8 cellular contexts compared by ENCODE assay signal in the genomic region with DNA sequence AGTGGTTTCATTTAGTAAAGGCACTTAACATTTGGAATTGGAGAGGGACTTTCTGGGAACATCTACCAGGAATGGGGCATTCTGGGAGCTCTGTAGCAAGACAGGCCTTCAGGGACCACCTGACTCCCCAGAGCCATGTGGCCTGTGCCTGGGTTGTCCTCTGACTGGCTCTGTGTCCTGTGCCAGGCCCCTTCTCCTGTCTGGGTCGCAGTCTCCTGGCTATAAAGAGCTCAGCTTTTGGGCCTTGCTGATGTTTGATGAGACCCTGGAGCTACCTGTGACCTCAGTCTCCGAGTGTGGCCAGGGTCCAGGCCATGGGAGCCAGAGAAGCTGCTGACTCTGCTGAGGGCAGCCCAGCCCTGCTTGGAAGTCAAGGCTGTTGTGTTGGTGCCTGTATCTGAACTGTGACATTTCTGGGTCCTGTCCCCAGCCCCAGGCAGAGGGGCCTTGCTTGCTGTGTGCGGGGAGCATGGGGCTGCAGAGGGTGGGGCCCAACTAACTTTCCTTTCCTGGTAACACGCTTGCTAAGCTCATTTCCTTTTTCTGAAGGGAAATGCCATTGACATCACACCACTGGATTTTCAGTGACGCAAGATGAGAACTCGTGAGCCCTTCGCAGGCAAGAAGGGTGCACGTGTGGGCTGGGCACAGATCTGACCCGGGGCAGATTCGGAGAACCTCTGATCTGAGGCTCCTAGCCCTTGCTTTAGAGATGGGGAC. TPM values are rescaled to one million over a fixed set of nuclear protein-coding genes. Genes with fewer than 3 reads are reported as not detected.
DNase-seq lines count a peak whose midpoint lies in the region; ATAC-seq, FAIRE-seq and TF ChIP-seq lines count a peak whose summit lies in the region.

No MANE protein-coding gene starts in this region.

- H3K9me3 Mint-ChIP-seq in activated CD4-positive, alpha-beta T cell treated with anti-CD3 and anti-CD28 coated beads, Interleukin-2, amount 10 ng/mL, durations not matched to agents 24 days and 14 days, result peaks cover 16% of the 10 kb centered on the region

- peaks cover 11% of the 10 kb centered on the region for H3K36me3 Mint-ChIP-seq in activated CD4-positive, alpha-beta T cell treated with anti-CD3 and anti-CD28 coated beads, Interleukin-2, amount 10 ng/mL, durations not matched to agents 24 days and 14 days (ENCODE audit: low read depth)

- H3K4me1 Mint-ChIP-seq in activated CD4-positive, alpha-beta T cell treated with anti-CD3 and anti-CD28 coated beads, Interleukin-2, amount 10 ng/mL, durations not matched to agents 24 days and 14 days, result peaks cover 45% of the 10 kb centered on the region

- no peaks in the 10 kb centered on the region for H3K27me3 Mint-ChIP-seq in activated CD4-positive, alpha-beta T cell treated with anti-CD3 and anti-CD28 coated beads, Interleukin-2, amount 10 ng/mL, durations not matched to agents 24 days and 14 days

- intact Hi-C loops in activated CD4-positive, alpha-beta T cell treated with anti-CD3 and anti-CD28 coated beads, Interleukin-2, amount 10 ng/mL, durations not matched to agents 24 days and 14 days (cut with micrococcal nuclease), result no loop called here

- peaks cover 1% of the 10 kb centered on the region; the same call in 1 of the 2 replicates for H3K27me3 ChIP-seq in GM06990 (replicated peaks; ENCODE audit: control insufficient read depth, insufficient read depth, low read length)

- TF ChIP-seq CTCF in GM06990 (IDR thresholded peaks at IDR 0.05; ENCODE audit: insufficient read depth, low read length, poor library complexity, severe bottlenecking), result no peak
- no peak for TF ChIP-seq CTCF in foreskin fibroblast (IDR thresholded peaks at IDR 0.05; ENCODE audit: low read depth, low read length)
- TF ChIP-seq CTCF in D721Med (IDR thresholded peaks at IDR 0.05; ENCODE audit: insufficient read depth, missing control alignments), result no peak
- no peak for TF ChIP-seq CTCF in GM10248 (IDR thresholded peaks at IDR 0.05; ENCODE audit: control extremely low read depth, extremely low read depth, low read depth, missing control alignments)

- FAIRE-seq in D721Med (lab: Jason Lieb, UNC), result no peak

- H3K4me3 ChIP-seq in GM06990 (replicated peaks; ENCODE audit: low read depth, low read length), result no peak overlapping the region
- no peak overlapping the region for H3K4me3 ChIP-seq in foreskin fibroblast (ENCODE audit: low read depth in 1 of 2, low read length in 2 of 2)

- peak overlapping the region; percentile 96 for H3K27ac Mint-ChIP-seq in activated CD4-positive, alpha-beta T cell treated with anti-CD3 and anti-CD28 coated beads, Interleukin-2, amount 10 ng/mL, durations not matched to agents 24 days and 14 days

- H3K36me3 ChIP-seq in GM06990 (ENCODE audit: control insufficient read depth, insufficient read depth, low read length), result no peaks in the 10 kb centered on the region

- ATAC-seq in GM21390 (IDR thresholded peaks at IDR 0.05; ENCODE audit: unreplicated experiment), result no peak
- no peak for ATAC-seq in GM21737 (IDR thresholded peaks at IDR 0.05; ENCODE audit: unreplicated experiment)

- peak overlapping the region; percentile 49 for H3K4me3 Mint-ChIP-seq in activated CD4-positive, alpha-beta T cell treated with anti-CD3 and anti-CD28 coated beads, Interleukin-2, amount 10 ng/mL, durations not matched to agents 24 days and 14 days

- POLR2A ChIA-PET in GM10248 (lab: Yijun Ruan, JAX), result no interaction called here

- peak; percentile 64 for DNase-seq in GM06990 (ENCODE audit: extremely low read depth, insufficient read length)
- peak; percentile 82 for DNase-seq in activated CD4-positive, alpha-beta T cell treated with anti-CD3 and anti-CD28 coated beads, Interleukin-2, amount 10 ng/mL, durations not matched to agents 24 days and 14 days
- DNase-seq in foreskin fibroblast, result peak; percentile 47 to 66
- peak; percentile 93 for DNase-seq in pulmonary artery endothelial cell (ENCODE audit: low read depth, low spot score)
- no peak for DNase-seq in D721Med (ENCODE audit: insufficient read length, low spot score)
- DNase-seq in GM10248 (ENCODE audit: extremely low spot score), result no peak

- CTCF ChIA-PET in GM10248 (lab: Yijun Ruan, JAX), result interaction anchor here (1.0 to 1.5 kb wide), 4 partner anchors 9 to 43 kb away, joined by 3 to 4 read pairs (median 3); no protein-coding TSS in a partner anchor

RNA-seq across cellular contexts. Expression of gene LRRC32, which starts 41.3 kb away (rescaled TPM):
- total RNA-seq in activated CD4-positive, alpha-beta T cell treated with anti-CD3 and anti-CD28 coated beads, Interleukin-2, amount 10 ng/mL, durations not matched to agents 24 days and 14 days, result 6.6 and 8.6 TPM in 2 replicates
- 16.1 and 24.7 TPM in 2 replicates for total RNA-seq in pulmonary artery endothelial cell

Comparison
In these comparisons a context has a peak if more than half of its experiments do, and no peak if none do; other contexts are left out.
1. DNase-seq: peak in GM06990 (single experiment), activated CD4-positive, alpha-beta T cell treated with anti-CD3 and anti-CD28 coated beads, Interleukin-2, amount 10 ng/mL, durations not matched to agents 24 days and 14 days (single experiment), foreskin fibroblast (2 of 2) and pulmonary artery endothelial cell (single experiment); none in D721Med (single experiment) and GM10248 (single experiment).